In the genomic region with DNA sequence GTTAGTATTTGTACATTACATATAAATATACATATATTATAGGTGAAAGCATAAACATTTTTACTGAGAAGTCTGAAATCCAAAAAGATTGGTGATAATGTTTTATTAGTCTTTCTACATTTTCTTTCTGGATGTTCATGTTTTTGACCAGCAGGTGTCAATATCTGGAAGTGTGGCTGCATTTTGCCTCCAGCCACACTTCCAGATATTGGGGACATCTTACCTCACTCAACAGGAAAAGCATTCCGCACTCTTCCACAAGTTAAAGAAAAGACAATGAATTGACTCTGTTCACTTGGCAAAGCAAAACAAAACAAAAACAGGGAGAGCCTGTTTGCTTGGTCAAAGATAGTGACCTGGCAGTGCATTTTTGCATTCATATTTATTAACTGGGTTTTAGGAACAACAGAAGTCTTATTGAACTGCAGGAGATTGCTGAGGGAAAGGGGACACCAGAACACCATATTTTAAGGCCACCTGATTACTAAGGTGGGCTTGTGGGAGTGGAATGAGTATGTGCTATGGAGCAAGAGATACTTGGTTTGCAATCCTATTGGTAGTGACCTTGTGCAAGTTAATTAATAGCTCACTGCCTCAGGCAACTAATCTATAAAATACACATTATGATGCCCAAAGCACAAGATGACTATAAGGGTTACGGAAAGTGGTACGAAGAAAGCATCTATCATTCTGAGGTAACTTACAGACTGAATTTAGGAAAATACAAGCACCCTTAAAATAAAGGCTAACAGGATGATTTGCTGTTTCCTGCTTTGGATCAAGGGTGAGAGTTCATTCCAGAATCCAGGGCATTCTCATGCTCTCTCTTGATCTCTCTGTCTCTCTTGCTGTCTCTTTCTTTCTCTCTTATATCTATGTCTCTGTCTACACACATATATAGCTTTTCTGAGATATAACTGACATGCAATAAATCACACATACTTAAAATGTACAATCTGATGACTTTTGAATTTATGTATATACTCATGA, we compare ENCODE assay signal across 1 cellular context.
TF ChIP-seq lines count a peak whose summit lies in the region.

No MANE protein-coding gene starts in this region.

TF ChIP-seq in WTC11, 78 proteins besides CTCF, POLR2A, EP300 and RAD21:
- no peak for TF ChIP-seq NFATC4 (CRISPR knock-in tag; IDR thresholded peaks at IDR 0.05)
- TF ChIP-seq SOX15 (CRISPR knock-in tag; IDR thresholded peaks at IDR 0.05), result no peak
- TF ChIP-seq CBFB (CRISPR knock-in tag; IDR thresholded peaks at IDR 0.05; ENCODE audit: low read depth), result no peak
- TF ChIP-seq, protein P1, sequence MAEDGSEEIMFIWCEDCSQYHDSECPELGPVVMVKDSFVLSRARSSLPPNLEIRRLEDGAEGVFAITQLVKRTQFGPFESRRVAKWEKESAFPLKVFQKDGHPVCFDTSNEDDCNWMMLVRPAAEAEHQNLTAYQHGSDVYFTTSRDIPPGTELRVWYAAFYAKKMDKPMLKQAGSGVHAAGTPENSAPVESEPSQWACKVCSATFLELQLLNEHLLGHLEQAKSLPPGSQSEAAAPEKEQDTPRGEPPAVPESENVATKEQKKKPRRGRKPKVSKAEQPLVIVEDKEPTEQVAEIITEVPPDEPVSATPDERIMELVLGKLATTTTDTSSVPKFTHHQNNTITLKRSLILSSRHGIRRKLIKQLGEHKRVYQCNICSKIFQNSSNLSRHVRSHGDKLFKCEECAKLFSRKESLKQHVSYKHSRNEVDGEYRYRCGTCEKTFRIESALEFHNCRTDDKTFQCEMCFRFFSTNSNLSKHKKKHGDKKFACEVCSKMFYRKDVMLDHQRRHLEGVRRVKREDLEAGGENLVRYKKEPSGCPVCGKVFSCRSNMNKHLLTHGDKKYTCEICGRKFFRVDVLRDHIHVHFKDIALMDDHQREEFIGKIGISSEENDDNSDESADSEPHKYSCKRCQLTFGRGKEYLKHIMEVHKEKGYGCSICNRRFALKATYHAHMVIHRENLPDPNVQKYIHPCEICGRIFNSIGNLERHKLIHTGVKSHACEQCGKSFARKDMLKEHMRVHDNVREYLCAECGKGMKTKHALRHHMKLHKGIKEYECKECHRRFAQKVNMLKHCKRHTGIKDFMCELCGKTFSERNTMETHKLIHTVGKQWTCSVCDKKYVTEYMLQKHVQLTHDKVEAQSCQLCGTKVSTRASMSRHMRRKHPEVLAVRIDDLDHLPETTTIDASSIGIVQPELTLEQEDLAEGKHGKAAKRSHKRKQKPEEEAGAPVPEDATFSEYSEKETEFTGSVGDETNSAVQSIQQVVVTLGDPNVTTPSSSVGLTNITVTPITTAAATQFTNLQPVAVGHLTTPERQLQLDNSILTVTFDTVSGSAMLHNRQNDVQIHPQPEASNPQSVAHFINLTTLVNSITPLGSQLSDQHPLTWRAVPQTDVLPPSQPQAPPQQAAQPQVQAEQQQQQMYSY (CRISPR knock-in tag; IDR thresholded peaks at IDR 0.05), result no peak
- no peak for TF ChIP-seq SP1 (CRISPR knock-in tag; conservative IDR thresholded peaks at IDR 0.05)
- no peak for TF ChIP-seq USF2 (CRISPR knock-in tag; IDR thresholded peaks at IDR 0.05)
- no peak for TF ChIP-seq ELF4 (CRISPR knock-in tag; IDR thresholded peaks at IDR 0.05; ENCODE audit: low read depth)
- no peak for TF ChIP-seq PREB (CRISPR knock-in tag; IDR thresholded peaks at IDR 0.05; ENCODE audit: borderline replicate concordance)
- TF ChIP-seq EMX1 (CRISPR knock-in tag; IDR thresholded peaks at IDR 0.05), result no peak
- no peak for TF ChIP-seq ATF1 (CRISPR knock-in tag; IDR thresholded peaks at IDR 0.05)
- TF ChIP-seq TP53 (CRISPR knock-in tag; IDR thresholded peaks at IDR 0.05), result no peak
- no peak for TF ChIP-seq FOXP1 (CRISPR knock-in tag; IDR thresholded peaks at IDR 0.05; ENCODE audit: borderline replicate concordance)
